Comparison of ENCODE assay signal across 10 cellular contexts in the genomic region with DNA sequence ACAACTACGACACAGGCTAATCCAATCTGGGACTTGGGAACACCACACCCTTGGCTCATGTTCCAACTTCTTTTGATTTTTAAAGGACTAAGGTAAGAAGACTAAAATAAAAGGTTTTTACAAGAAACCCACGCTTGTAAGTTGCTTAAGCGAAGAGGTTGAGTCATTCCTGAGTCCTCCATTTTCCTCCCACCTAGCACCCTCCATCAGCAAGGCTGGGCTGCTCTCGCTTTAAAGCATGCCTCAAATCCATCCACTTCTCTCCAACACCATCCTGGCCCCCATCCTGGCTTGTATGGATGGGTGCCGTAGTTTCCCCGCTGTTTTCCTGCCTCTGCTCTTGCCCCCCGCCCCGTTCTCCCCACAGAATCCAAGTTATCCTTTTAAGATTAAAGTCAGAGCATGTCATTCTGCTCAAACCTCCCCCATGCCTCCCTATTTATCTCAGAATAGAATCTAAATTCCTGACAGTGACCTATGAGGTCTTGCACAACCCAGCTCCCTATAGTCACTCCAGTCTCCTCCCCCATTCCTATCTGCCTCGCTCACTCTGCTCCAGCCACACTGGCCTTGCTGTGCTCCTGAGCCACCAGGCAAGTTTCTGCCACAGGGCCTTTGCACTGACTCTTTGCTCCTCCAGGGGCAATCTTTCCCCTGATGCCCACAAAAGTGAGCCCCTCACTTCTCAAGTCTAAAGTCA. TPM values are rescaled to one million over a fixed set of nuclear protein-coding genes. Genes with fewer than 3 reads are reported as not detected.
DNase-seq lines count a peak whose midpoint lies in the region; ATAC-seq, FAIRE-seq and TF ChIP-seq lines count a peak whose summit lies in the region.
"Had no signal": no experiment of that assay in that cellular context is flagged by ENCODE, and none has a peak within 500 bp of the region (broad histone marks: within the 10 kb centered on the region; RNA-seq: fewer than 3 reads in every experiment).

No MANE protein-coding gene starts in this region.

- no peaks in the 10 kb centered on the region for H3K9me3 ChIP-seq in Karpas-422 (ENCODE audit: low read length)
- no peaks in the 10 kb centered on the region; the same call in 1 of the 2 replicates for H3K9me3 ChIP-seq in BE2C

- ATAC-seq in memory B cell (ENCODE audit: low read depth) (no peak), GM19023 (IDR thresholded peaks at IDR 0.05; ENCODE audit: unreplicated experiment) (no peak)
- ATAC-seq: left ventricle myocardium superior had no signal

- H3K27ac ChIP-seq in Karpas-422 (ENCODE audit: low read length) = no peak overlapping the region

- H3K9ac ChIP-seq in Karpas-422 (ENCODE audit: low read length) = no peak overlapping the region

- H3K36me3 ChIP-seq in Karpas-422 (ENCODE audit: insufficient read depth, low read length) = peaks cover 19% of the 10 kb centered on the region
- H3K36me3 ChIP-seq in bronchial epithelial cell (ENCODE audit: control insufficient read depth, insufficient read depth, low read length) = peaks cover 1% of the 10 kb centered on the region
- peaks cover 11% of the 10 kb centered on the region for H3K36me3 ChIP-seq in BE2C

- peak overlapping the region; percentile 78 for H3K27ac Mint-ChIP-seq in memory B cell

- H3K4me3 ChIP-seq in Karpas-422 (ENCODE audit: low read length) = no peak overlapping the region
- H3K4me3 ChIP-seq in bronchial epithelial cell (ENCODE audit: low read depth, low read length) = no peak overlapping the region
- H3K4me3 ChIP-seq in BE2C (ENCODE audit: low read depth, low read length) = no peak overlapping the region

- H3K4me1 ChIP-seq in Karpas-422 (ENCODE audit: low read length) = no peaks in the 10 kb centered on the region
- no peaks in the 10 kb centered on the region; the same call in 1 of the 2 replicates for H3K4me1 ChIP-seq in BE2C

- H3K27me3 Mint-ChIP-seq in memory B cell = no peaks in the 10 kb centered on the region

- H3K4me3 Mint-ChIP-seq in memory B cell = no peak overlapping the region

- peaks cover 16% of the 10 kb centered on the region for H4K20me1 ChIP-seq in Karpas-422 (ENCODE audit: insufficient read depth, low read depth, low read length)

- H3K36me3 Mint-ChIP-seq in memory B cell = peaks cover 3% of the 10 kb centered on the region

- no peaks in the 10 kb centered on the region for H3K9me2 ChIP-seq in Karpas-422 (replicated peaks; ENCODE audit: insufficient read depth, low read length)

- H3K4me2 ChIP-seq in Karpas-422 (ENCODE audit: low read depth, low read length, poor library complexity, severe bottlenecking) = no peak overlapping the region

- no peak overlapping the region for H2AFZ ChIP-seq in Karpas-422 (ENCODE audit: low read length)

- peaks cover 6% of the 10 kb centered on the region for H3K4me1 Mint-ChIP-seq in memory B cell

- peaks cover 90% of the 10 kb centered on the region for H3K79me2 ChIP-seq in Karpas-422 (ENCODE audit: low read length)

- TF ChIP-seq CTCF in bronchial epithelial cell (IDR thresholded peaks at IDR 0.05; ENCODE audit: insufficient read depth, low read length, severe bottlenecking) (no peak), D721Med (IDR thresholded peaks at IDR 0.05; ENCODE audit: insufficient read depth, missing control alignments) (no peak), BE2C (IDR thresholded peaks at IDR 0.05; ENCODE audit: low read depth, low read length) (no peak)

- H3K9me3 Mint-ChIP-seq in memory B cell = peaks cover 2% of the 10 kb centered on the region

- DNase-seq in AG08396 (ENCODE audit: low spot score) (peak; percentile 89), Karpas-422 (peak; percentile 51), bronchial epithelial cell (ENCODE audit: low read depth) (peak; percentile 89), memory B cell (ENCODE audit: low spot score in 2 of 2) (no peak), D721Med (ENCODE audit: insufficient read length, low spot score) (no peak), BE2C (no peak), germinal center (ENCODE audit: low spot score) (no peak)
- DNase-seq: left ventricle myocardium superior; NK-92 treated with Interleukin-12 subunit alpha and Interleukin-12 subunit beta, amount 100 ng/mL, for 24 hours had no signal

- H3K27me3 ChIP-seq in Karpas-422 (ENCODE audit: low read length) = no peaks in the 10 kb centered on the region
- no peaks in the 10 kb centered on the region for H3K27me3 ChIP-seq in bronchial epithelial cell (ENCODE audit: control insufficient read depth, insufficient read depth, low read length)
- no peaks in the 10 kb centered on the region for H3K27me3 ChIP-seq in BE2C

- FAIRE-seq in bronchial epithelial cell (lab: Jason Lieb, UNC) (no peak), D721Med (lab: Jason Lieb, UNC) (no peak)

RNA-seq across cellular contexts. Expression of a gene that starts 34.5 kb away (rescaled TPM):
- 91.7 and 102 TPM in 2 replicates for total RNA-seq in Karpas-422 (2014; rRNA removed; shearing (Covaris generic); ENCODE audit: low replicate concordance)
- 6.6 and 7.4 TPM in 2 replicates for total RNA-seq in bronchial epithelial cell
- polyA plus RNA-seq in BE2C (2012; ENCODE audit: insufficient read depth, insufficient read length, low read depth) = 107 TPM

Comparison
In these comparisons a context has a peak if more than half of its experiments do, and no peak if none do; other contexts are left out.
1. DNase-seq: peak in AG08396 (single experiment), Karpas-422 (single experiment) and bronchial epithelial cell (single experiment); none in memory B cell (0 of 2), D721Med (single experiment), BE2C (single experiment) and germinal center (single experiment).
2. RNA of a gene that starts 34.5 kb away (total RNA-seq): 91.7 to 102 TPM in Karpas-422; 6.6 to 7.4 TPM in bronchial epithelial cell; every median in the first group is over 10 times any median in the second.